ENCODE assay signal across 8 cellular contexts in genomic region chr5:132265336-132266030, GRCh38. TPM values are rescaled to one million over a fixed set of nuclear protein-coding genes. Genes with fewer than 3 reads are reported as not detected.
DNase-seq lines count a peak whose midpoint lies in the region; ATAC-seq and TF ChIP-seq lines count a peak whose summit lies in the region.

No MANE protein-coding gene starts in this region.

- H3K36me3 Mint-ChIP-seq in WTC11: no peaks in the 10 kb centered on the region
- no peaks in the 10 kb centered on the region for H3K36me3 Mint-ChIP-seq in activated CD8-positive, alpha-beta T cell treated with anti-CD3 and anti-CD28 coated beads, Interleukin-2, amount 10 ng/mL, durations not matched to agents 7 days and 5 days (ENCODE audit: low read depth)

- H3K4me1 ChIP-seq in gastrocnemius medialis: peaks cover 6 to 14% of the 10 kb centered on the region in 2 donors

- no peak overlapping the region for H3K4me3 ChIP-seq in gastrocnemius medialis

- TF ChIP-seq CTCF in GM20000 (IDR thresholded peaks at IDR 0.05; ENCODE audit: extremely low read depth, missing control alignments) (no peak), WTC11 (IDR thresholded peaks at IDR 0.05) (no peak), gastrocnemius medialis (IDR thresholded peaks at IDR 0.05 in 4 of 5, conservative IDR thresholded peaks at IDR 0.05 in 1 of 5) (no peak)

- POLR2A ChIA-PET in WTC11 (lab: Charles Lee): no interaction called here
- POLR2A ChIA-PET in activated CD8-positive, alpha-beta T cell treated with anti-CD3 and anti-CD28 coated beads, Interleukin-2, amount 10 ng/mL, durations not matched to agents 7 days and 5 days (lab: Charles Lee): no interaction called here

- H3K36me3 ChIP-seq in gastrocnemius medialis: no peaks in the 10 kb centered on the region

- no peaks in the 10 kb centered on the region for H3K9me3 Mint-ChIP-seq in WTC11
- no peaks in the 10 kb centered on the region for H3K9me3 Mint-ChIP-seq in activated CD8-positive, alpha-beta T cell treated with anti-CD3 and anti-CD28 coated beads, Interleukin-2, amount 10 ng/mL, durations not matched to agents 7 days and 5 days (ENCODE audit: insufficient read depth)

- TF ChIP-seq POLR2A in gastrocnemius medialis (IDR thresholded peaks at IDR 0.05): no peak

- no peaks in the 10 kb centered on the region for H3K9me3 ChIP-seq in gastrocnemius medialis

- peak overlapping the region; percentile 48 to 63 (median 57) for H3K27ac ChIP-seq in gastrocnemius medialis

- CTCF ChIA-PET in WTC11 (lab: Charles Lee): interaction anchor here (1.9 to 4.0 kb wide), 2 partner anchors 27 to 28 kb away, joined by 4 to 15 read pairs; no protein-coding TSS in a partner anchor
- CTCF ChIA-PET in activated CD8-positive, alpha-beta T cell treated with anti-CD3 and anti-CD28 coated beads, Interleukin-2, amount 10 ng/mL, durations not matched to agents 7 days and 5 days (lab: Charles Lee): interaction anchor here (2.5 kb wide), 1 partner anchor 28 kb away, joined by 10 read pairs; no protein-coding TSS in a partner anchor

- H3K27me3 Mint-ChIP-seq in WTC11 (ENCODE audit: low read depth): no peaks in the 10 kb centered on the region
- no peaks in the 10 kb centered on the region for H3K27me3 Mint-ChIP-seq in activated CD8-positive, alpha-beta T cell treated with anti-CD3 and anti-CD28 coated beads, Interleukin-2, amount 10 ng/mL, durations not matched to agents 7 days and 5 days (ENCODE audit: low read depth)

- no peaks in the 10 kb centered on the region for H3K27me3 ChIP-seq in gastrocnemius medialis

- intact Hi-C loops in left ventricle myocardium superior (cut with micrococcal nuclease) (no loop called here), gastrocnemius medialis (cut with DNase I; ENCODE audit: low total_unique reads) (no loop called here)

- no peak overlapping the region for H3K4me3 Mint-ChIP-seq in WTC11
- H3K4me3 Mint-ChIP-seq in activated CD8-positive, alpha-beta T cell treated with anti-CD3 and anti-CD28 coated beads, Interleukin-2, amount 10 ng/mL, durations not matched to agents 7 days and 5 days: no peak overlapping the region

- in situ Hi-C loops in gastrocnemius medialis (cut with MboI; ENCODE audit: low sequenced_read_pairs in 4 of 4): loop anchor here in 1 of 4 donors (25.0 kb wide), 1 partner anchor 247 kb away; no protein-coding TSS in a partner anchor

- peak; percentile 26 for ATAC-seq in WTC11
- peak; percentile 59 for ATAC-seq in left ventricle myocardium superior
- ATAC-seq in gastrocnemius medialis: peak; percentile 60 to 61
- no peak for ATAC-seq in GM19328 (IDR thresholded peaks at IDR 0.05; ENCODE audit: unreplicated experiment)
- no peak for ATAC-seq in activated CD8-positive, alpha-beta T cell treated with anti-CD3 and anti-CD28 coated beads, Interleukin-2, amount 10 ng/mL, durations not matched to agents 7 days and 5 days

- no peak overlapping the region for H3K27ac Mint-ChIP-seq in WTC11
- H3K27ac Mint-ChIP-seq in activated CD8-positive, alpha-beta T cell treated with anti-CD3 and anti-CD28 coated beads, Interleukin-2, amount 10 ng/mL, durations not matched to agents 7 days and 5 days: no peak overlapping the region

- H3K4me1 Mint-ChIP-seq in WTC11: no peaks in the 10 kb centered on the region
- H3K4me1 Mint-ChIP-seq in activated CD8-positive, alpha-beta T cell treated with anti-CD3 and anti-CD28 coated beads, Interleukin-2, amount 10 ng/mL, durations not matched to agents 7 days and 5 days (ENCODE audit: low read depth): peaks cover 4% of the 10 kb centered on the region

- DNase-seq in GM20000 (ENCODE audit: low spot score) (peak; percentile 8), WTC11 (ENCODE audit: low spot score) (no peak), left ventricle myocardium superior (peak; percentile 52), gastrocnemius medialis (peak in 1 of 2 donors; percentile 39), T-helper 2 cell (no peak), activated gamma-delta T cell (lab: John Stamatoyannopoulos, UW) (no peak)
- no peak for DNase-seq in activated CD8-positive, alpha-beta T cell treated with anti-CD3 and anti-CD28 coated beads, Interleukin-2, amount 10 ng/mL, durations not matched to agents 7 days and 5 days

TF ChIP-seq in WTC11, 78 proteins besides CTCF, POLR2A, EP300 and RAD21:
- TF ChIP-seq ELF4 (CRISPR knock-in tag; IDR thresholded peaks at IDR 0.05; ENCODE audit: low read depth) (no peak), IRF2 (CRISPR knock-in tag; IDR thresholded peaks at IDR 0.05; ENCODE audit: borderline replicate concordance, low read depth) (no peak), ATF2 (CRISPR knock-in tag; IDR thresholded peaks at IDR 0.05; ENCODE audit: borderline replicate concordance, low read depth) (no peak), PREB (CRISPR knock-in tag; IDR thresholded peaks at IDR 0.05; ENCODE audit: borderline replicate concordance) (no peak), ATF3 (CRISPR knock-in tag; conservative IDR thresholded peaks at IDR 0.05) (no peak), RORB (CRISPR knock-in tag; IDR thresholded peaks at IDR 0.05) (no peak), ZNF512 (CRISPR knock-in tag; IDR thresholded peaks at IDR 0.05; ENCODE audit: borderline replicate concordance) (no peak), ZSCAN18 (CRISPR knock-in tag; IDR thresholded peaks at IDR 0.05) (no peak), KAT7 (CRISPR knock-in tag; IDR thresholded peaks at IDR 0.05; ENCODE audit: borderline replicate concordance) (no peak), CBFB (CRISPR knock-in tag; IDR thresholded peaks at IDR 0.05; ENCODE audit: low read depth) (no peak)

RNA-seq across cellular contexts. Expression of gene PDLIM4, which starts 8.0 kb away (rescaled TPM):
- total RNA-seq in WTC11 (2021) (10.6 to 15.2 TPM (median 11.4 TPM) in 3 replicates), left ventricle myocardium superior (3.8 TPM), gastrocnemius medialis (1 to 10 TPM in 3 of 4 donors, under 1 TPM in 1; 0.66 to 8.0 (median 5.3) TPM)
- total RNA-seq in activated CD8-positive, alpha-beta T cell treated with anti-CD3 and anti-CD28 coated beads, Interleukin-2, amount 10 ng/mL, durations not matched to agents 7 days and 5 days: not detected

RNA-seq across cellular contexts. Expression of gene SLC22A4, which starts 28.7 kb away (rescaled TPM):
- total RNA-seq in WTC11 (2021): 0.34 to 0.50 TPM (median 0.35 TPM) in 3 replicates
- total RNA-seq in left ventricle myocardium superior: 1.6 TPM
- 1 to 10 TPM; 5.4 to 6.7 (median 6.2) TPM for total RNA-seq in gastrocnemius medialis
- total RNA-seq in activated CD8-positive, alpha-beta T cell treated with anti-CD3 and anti-CD28 coated beads, Interleukin-2, amount 10 ng/mL, durations not matched to agents 7 days and 5 days: not detected

RNA-seq across cellular contexts. Expression of gene P4HA2, which starts 37.8 kb away (rescaled TPM):
- total RNA-seq in WTC11 (2021) (15.1 to 19.0 TPM (median 17.8 TPM) in 3 replicates), left ventricle myocardium superior (78.4 TPM), gastrocnemius medialis (10 to 100 TPM in 2 of 4 donors, 1 to 10 TPM in 2; 5.8 to 15.7 (median 10.3) TPM)
- 10 to 100 TPM; 11.4 to 13.5 TPM for total RNA-seq in activated CD8-positive, alpha-beta T cell treated with anti-CD3 and anti-CD28 coated beads, Interleukin-2, amount 10 ng/mL, durations not matched to agents 7 days and 5 days

Comparison
In these comparisons a context has a peak if more than half of its experiments do, and no peak if none do; other contexts are left out.
1. DNase-seq: peak in GM20000 (single experiment) and left ventricle myocardium superior (single experiment); none in WTC11 (single experiment), T-helper 2 cell (0 of 5), activated gamma-delta T cell (single experiment) and activated CD8-positive, alpha-beta T cell treated with anti-CD3 and anti-CD28 coated beads, Interleukin-2, amount 10 ng/mL, durations not matched to agents 7 days and 5 days (single experiment).
2. ATAC-seq: peak in WTC11 (single experiment), left ventricle myocardium superior (single experiment) and gastrocnemius medialis (2 of 2); none in GM19328 (single experiment) and activated CD8-positive, alpha-beta T cell treated with anti-CD3 and anti-CD28 coated beads, Interleukin-2, amount 10 ng/mL, durations not matched to agents 7 days and 5 days (single experiment).